ENCODE assay signal across 8 cellular contexts in genomic region chr18:79068299-79068945, GRCh38.
DNase-seq lines count a peak whose midpoint lies in the region; ATAC-seq and TF ChIP-seq lines count a peak whose summit lies in the region.

No MANE protein-coding gene starts in this region.

- peak overlapping the region; percentile 79 to 80 for H3K4me3 ChIP-seq in foreskin fibroblast (ENCODE audit: low read depth in 1 of 2, low read length in 2 of 2)

- no peak for TF ChIP-seq CTCF in foreskin fibroblast (IDR thresholded peaks at IDR 0.05; ENCODE audit: low read depth, low read length)

- ATAC-seq in HG03354 (IDR thresholded peaks at IDR 0.05; ENCODE audit: poor library complexity, severe bottlenecking, unreplicated experiment) = peak; percentile 41

- DNase-seq in SIG-M5 treated with dmso at 0.1 percent for 504 hours (lab: John Stamatoyannopoulos, UW; ENCODE audit: unreplicated experiment) = peak; percentile 7
- DNase-seq in SIG-M5 (lab: John Stamatoyannopoulos, UW) = no peak
- peak; percentile 28 to 29 for DNase-seq in activated CD4-positive, alpha-beta T cell treated with anti-CD3 and anti-CD28 coated beads, Interleukin-2, amount 50 U/mL, for 4 hours
- peak; percentile 3 to 25 for DNase-seq in foreskin fibroblast
- DNase-seq in putamen (ENCODE audit: low spot score) = peak; percentile 13
- no peak for DNase-seq in iPS-NIHi7 (ENCODE audit: extremely low spot score)
- DNase-seq in 8988T = no peak

Comparison
In these comparisons a context has a peak if more than half of its experiments do, and no peak if none do; other contexts are left out.
1. DNase-seq: peak in SIG-M5 treated with dmso at 0.1 percent for 504 hours (single experiment), activated CD4-positive, alpha-beta T cell treated with anti-CD3 and anti-CD28 coated beads, Interleukin-2, amount 50 U/mL, for 4 hours (2 of 2), foreskin fibroblast (2 of 2) and putamen (single experiment); none in SIG-M5 (single experiment), iPS-NIHi7 (single experiment) and 8988T (single experiment).